Comparison of ENCODE assay signal across 1 cellular context in genomic region chr1:103517380-103518047, GRCh38.
TF ChIP-seq lines count a peak whose summit lies in the region.

No MANE protein-coding gene starts in this region.

TF ChIP-seq in GM23338, 12 proteins besides CTCF, POLR2A, EP300 and RAD21 (continued from another document):
- TF ChIP-seq EZH2phosphoT487 (IDR thresholded peaks at IDR 0.05; ENCODE audit: unreplicated experiment): no peak
- no peak for TF ChIP-seq POLR2AphosphoS5 (IDR thresholded peaks at IDR 0.05; ENCODE audit: low read depth)
- TF ChIP-seq EZH2 (IDR thresholded peaks at IDR 0.05; ENCODE audit: low read depth, unreplicated experiment): no peak
- TF ChIP-seq CREB1 (CRISPR knock-in tag; IDR thresholded peaks at IDR 0.05; ENCODE audit: low read depth): no peak
- no peak for TF ChIP-seq ZNF114 (CRISPR knock-in tag; IDR thresholded peaks at IDR 0.05)
- TF ChIP-seq, protein P1, sequence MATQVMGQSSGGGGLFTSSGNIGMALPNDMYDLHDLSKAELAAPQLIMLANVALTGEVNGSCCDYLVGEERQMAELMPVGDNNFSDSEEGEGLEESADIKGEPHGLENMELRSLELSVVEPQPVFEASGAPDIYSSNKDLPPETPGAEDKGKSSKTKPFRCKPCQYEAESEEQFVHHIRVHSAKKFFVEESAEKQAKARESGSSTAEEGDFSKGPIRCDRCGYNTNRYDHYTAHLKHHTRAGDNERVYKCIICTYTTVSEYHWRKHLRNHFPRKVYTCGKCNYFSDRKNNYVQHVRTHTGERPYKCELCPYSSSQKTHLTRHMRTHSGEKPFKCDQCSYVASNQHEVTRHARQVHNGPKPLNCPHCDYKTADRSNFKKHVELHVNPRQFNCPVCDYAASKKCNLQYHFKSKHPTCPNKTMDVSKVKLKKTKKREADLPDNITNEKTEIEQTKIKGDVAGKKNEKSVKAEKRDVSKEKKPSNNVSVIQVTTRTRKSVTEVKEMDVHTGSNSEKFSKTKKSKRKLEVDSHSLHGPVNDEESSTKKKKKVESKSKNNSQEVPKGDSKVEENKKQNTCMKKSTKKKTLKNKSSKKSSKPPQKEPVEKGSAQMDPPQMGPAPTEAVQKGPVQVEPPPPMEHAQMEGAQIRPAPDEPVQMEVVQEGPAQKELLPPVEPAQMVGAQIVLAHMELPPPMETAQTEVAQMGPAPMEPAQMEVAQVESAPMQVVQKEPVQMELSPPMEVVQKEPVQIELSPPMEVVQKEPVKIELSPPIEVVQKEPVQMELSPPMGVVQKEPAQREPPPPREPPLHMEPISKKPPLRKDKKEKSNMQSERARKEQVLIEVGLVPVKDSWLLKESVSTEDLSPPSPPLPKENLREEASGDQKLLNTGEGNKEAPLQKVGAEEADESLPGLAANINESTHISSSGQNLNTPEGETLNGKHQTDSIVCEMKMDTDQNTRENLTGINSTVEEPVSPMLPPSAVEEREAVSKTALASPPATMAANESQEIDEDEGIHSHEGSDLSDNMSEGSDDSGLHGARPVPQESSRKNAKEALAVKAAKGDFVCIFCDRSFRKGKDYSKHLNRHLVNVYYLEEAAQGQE (IDR thresholded peaks at IDR 0.05; ENCODE audit: unreplicated experiment): no peak
- TF ChIP-seq JUNB (IDR thresholded peaks at IDR 0.05; ENCODE audit: unreplicated experiment): no peak
- TF ChIP-seq NANOG (IDR thresholded peaks at IDR 0.05; ENCODE audit: borderline replicate concordance): no peak
- no peak for TF ChIP-seq STAT1 (IDR thresholded peaks at IDR 0.05; ENCODE audit: unreplicated experiment)
